Comparison of ENCODE assay signal across 15 cellular contexts in genomic region chr3:119657887-119658702, GRCh38. TPM values are rescaled to one million over a fixed set of nuclear protein-coding genes. Genes with fewer than 3 reads are reported as not detected.
A peak's percentile ranks its signal among the peaks of the same experiment; 100 is the strongest.
DNase-seq lines count a peak whose midpoint lies in the region; ATAC-seq and TF ChIP-seq lines count a peak whose summit lies in the region.
"Had no signal": no experiment of that assay in that cellular context is flagged by ENCODE, and none has a peak within 500 bp of the region (broad histone marks: within the 10 kb centered on the region; RNA-seq: fewer than 3 reads in every experiment).

No MANE protein-coding gene starts in this region.

- H3K4me1 ChIP-seq in right cardiac atrium (ENCODE audit: control insufficient read depth, insufficient read depth, low read length): peaks cover 11% of the 10 kb centered on the region

- intact Hi-C loops in CD14-positive monocyte (cut with micrococcal nuclease): no loop called here
- intact Hi-C loops in right cardiac atrium (cut with DNase I): no loop called here

- no peaks in the 10 kb centered on the region for H3K9me3 ChIP-seq in right cardiac atrium (ENCODE audit: control insufficient read depth, low read length)

- H3K27me3 Mint-ChIP-seq in CD14-positive monocyte (ENCODE audit: low read depth in 3 of 3): peaks cover 0 to 6% (median 0%) of the 10 kb centered on the region in 3 donors
- H3K27me3 Mint-ChIP-seq: activated naive CD4-positive, alpha-beta T cell treated with anti-CD3 and anti-CD28 coated beads, Interleukin-2, amount 50 U/mL, for 24 hours had no signal

- DNase-seq in CD14-positive monocyte (ENCODE audit: low spot score) (no peak), Kasumi-1 (lab: John Stamatoyannopoulos, UW) (peak; percentile 6 to 14), right cardiac atrium (no peak), retina (no peak), KBM-7 (no peak), cerebellar cortex (ENCODE audit: low spot score) (no peak)
- DNase-seq: activated CD8-positive, alpha-beta memory T cell treated with anti-CD3 and anti-CD28 coated beads, Interleukin-2, amount 50 U/mL, for 48 hours; C1 segment of cervical spinal cord; H9; NK-92 treated with Interleukin-12 subunit alpha and Interleukin-12 subunit beta, amount 100 ng/mL, for 24 hours; posterior cingulate gyrus had no signal

- peak overlapping the region; percentile 69 for H3K27ac ChIP-seq in right cardiac atrium (ENCODE audit: low read length)

- in situ Hi-C loops in KBM-7 (cut with MboI; ENCODE audit: low pct_unique_long_range_greater_than_20kb, low sequenced_read_pairs): no loop called here

- H3K9me3 Mint-ChIP-seq in CD14-positive monocyte: no peaks in the 10 kb centered on the region
- H3K9me3 Mint-ChIP-seq: activated naive CD4-positive, alpha-beta T cell treated with anti-CD3 and anti-CD28 coated beads, Interleukin-2, amount 50 U/mL, for 24 hours; H9 had no signal

- ATAC-seq in GM18868 (IDR thresholded peaks at IDR 0.05; ENCODE audit: unreplicated experiment): peak; percentile 42
- no peak for ATAC-seq in right cardiac atrium
- ATAC-seq in GM18858 (IDR thresholded peaks at IDR 0.05; ENCODE audit: unreplicated experiment): no peak

- H3K4me1 Mint-ChIP-seq in CD14-positive monocyte: peaks cover 29% of the 10 kb centered on the region
- H3K4me1 Mint-ChIP-seq: activated naive CD4-positive, alpha-beta T cell treated with anti-CD3 and anti-CD28 coated beads, Interleukin-2, amount 50 U/mL, for 24 hours had no signal

- H3K4me3 Mint-ChIP-seq in CD14-positive monocyte: no peak overlapping the region
- H3K4me3 Mint-ChIP-seq: activated naive CD4-positive, alpha-beta T cell treated with anti-CD3 and anti-CD28 coated beads, Interleukin-2, amount 50 U/mL, for 24 hours; H9 had no signal

- peaks cover 0 to 10% of the 10 kb centered on the region in 2 donors for H3K36me3 Mint-ChIP-seq in CD14-positive monocyte

- WGBS in right cardiac atrium: 63% methylated on average over 4 of the region's 4 CpGs

- peak overlapping the region in 3 of 7 donors; percentile 15 to 53 (median 48) for H3K27ac Mint-ChIP-seq in CD14-positive monocyte
- H3K27ac Mint-ChIP-seq: activated naive CD4-positive, alpha-beta T cell treated with anti-CD3 and anti-CD28 coated beads, Interleukin-2, amount 50 U/mL, for 24 hours; H9 had no signal

- peak overlapping the region; percentile 79 for H3K4me3 ChIP-seq in right cardiac atrium (ENCODE audit: low read length)

- H3K27me3 ChIP-seq in right cardiac atrium (ENCODE audit: control insufficient read depth, insufficient read depth): no peaks in the 10 kb centered on the region

- peak; percentile 23 for TF ChIP-seq CTCF in CD14-positive monocyte (IDR thresholded peaks at IDR 0.05)

RNA-seq across cellular contexts. Expression of gene POPDC2, which starts 2.3 kb away (rescaled TPM):
- polyA plus RNA-seq in CD14-positive monocyte: under 1 TPM; 0.58 to 0.63 TPM
- total RNA-seq in right cardiac atrium: 100 to 1,000 TPM; 348 to 827 (median 453) TPM
- polyA plus RNA-seq in right cardiac atrium: 504 TPM

RNA-seq across cellular contexts. Expression of gene COX17, which starts 19.1 kb away (rescaled TPM):
- polyA plus RNA-seq in CD14-positive monocyte (10 to 100 TPM; 81.6 to 83.6 TPM), right cardiac atrium (622 TPM)
- total RNA-seq in right cardiac atrium: 100 to 1,000 TPM; 108 to 138 (median 132) TPM

RNA-seq across cellular contexts. Expression of gene CFAP91, which starts 44.7 kb away (rescaled TPM):
- polyA plus RNA-seq in CD14-positive monocyte (under 1 TPM in 1 of 2 donors, not detected in 1; 0.14 TPM), right cardiac atrium (0.50 TPM)
- 1 to 10 TPM in 3 of 4 donors, under 1 TPM in 1; 0.80 to 1.7 (median 1.3) TPM for total RNA-seq in right cardiac atrium
- total RNA-seq: SK-MEL-5 had no signal

Comparison
In these comparisons a context has a peak if more than half of its experiments do, and no peak if none do; other contexts are left out.
1. DNase-seq: peak in Kasumi-1 (2 of 2); none in CD14-positive monocyte (single experiment), right cardiac atrium (0 of 3), retina (single experiment), KBM-7 (single experiment) and cerebellar cortex (single experiment).
2. RNA of gene POPDC2, which starts 2.3 kb away (polyA plus RNA-seq): 504 TPM in right cardiac atrium (single experiment); 0.58 to 0.63 TPM in CD14-positive monocyte; every median in the first group is over 100 times any median in the second.